ENCODE assay signal across 1 cellular context in the genomic region with DNA sequence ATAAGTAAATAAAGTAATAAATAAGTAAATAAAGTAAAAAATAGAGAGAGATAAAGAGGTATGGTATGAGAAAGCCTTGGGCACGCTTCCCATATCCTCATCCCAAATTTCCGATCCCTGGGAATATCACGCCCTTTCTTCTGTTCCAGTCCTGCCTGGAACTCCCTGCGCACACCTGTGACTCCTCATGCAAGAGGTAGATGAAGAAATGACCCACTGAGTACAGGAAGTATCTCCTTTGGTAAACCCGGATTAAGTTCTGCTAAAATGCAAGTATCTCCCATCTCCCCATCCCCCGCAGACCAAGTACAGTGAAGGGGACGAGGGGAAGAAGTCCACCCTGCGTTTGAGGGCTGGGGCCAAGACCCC.
TF ChIP-seq lines count a peak whose summit lies in the region.

No MANE protein-coding gene starts in this region.

TF ChIP-seq in GM23338, 12 proteins besides CTCF, POLR2A, EP300 and RAD21 (continued from another document):
- no peak for TF ChIP-seq REST (IDR thresholded peaks at IDR 0.05; ENCODE audit: unreplicated experiment)
- TF ChIP-seq CREB1 (CRISPR knock-in tag; IDR thresholded peaks at IDR 0.05; ENCODE audit: low read depth): no peak
- no peak for TF ChIP-seq EZH2 (IDR thresholded peaks at IDR 0.05; ENCODE audit: low read depth, unreplicated experiment)
- TF ChIP-seq, protein P1, sequence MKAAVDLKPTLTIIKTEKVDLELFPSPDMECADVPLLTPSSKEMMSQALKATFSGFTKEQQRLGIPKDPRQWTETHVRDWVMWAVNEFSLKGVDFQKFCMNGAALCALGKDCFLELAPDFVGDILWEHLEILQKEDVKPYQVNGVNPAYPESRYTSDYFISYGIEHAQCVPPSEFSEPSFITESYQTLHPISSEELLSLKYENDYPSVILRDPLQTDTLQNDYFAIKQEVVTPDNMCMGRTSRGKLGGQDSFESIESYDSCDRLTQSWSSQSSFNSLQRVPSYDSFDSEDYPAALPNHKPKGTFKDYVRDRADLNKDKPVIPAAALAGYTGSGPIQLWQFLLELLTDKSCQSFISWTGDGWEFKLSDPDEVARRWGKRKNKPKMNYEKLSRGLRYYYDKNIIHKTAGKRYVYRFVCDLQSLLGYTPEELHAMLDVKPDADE (IDR thresholded peaks at IDR 0.05): no peak
- no peak for TF ChIP-seq JUNB (IDR thresholded peaks at IDR 0.05; ENCODE audit: unreplicated experiment)
